ENCODE assay signal across 10 cellular contexts in genomic region chr4:7186081-7186480, GRCh38.
A peak's percentile ranks its signal among the peaks of the same experiment; 100 is the strongest.
DNase-seq lines count a peak whose midpoint lies in the region; ATAC-seq and TF ChIP-seq lines count a peak whose summit lies in the region.
"Had no signal": no experiment of that assay in that cellular context is flagged by ENCODE, and none has a peak within 500 bp of the region (broad histone marks: within the 10 kb centered on the region; RNA-seq: fewer than 3 reads in every experiment).

No MANE protein-coding gene starts in this region.

- TF ChIP-seq CTCF in RWPE2 (IDR thresholded peaks at IDR 0.05; ENCODE audit: poor library complexity, severe bottlenecking), result peak; percentile 38

- no peaks in the 10 kb centered on the region for H3K4me1 ChIP-seq in RWPE2 (ENCODE audit: insufficient read depth, poor library complexity, severe bottlenecking)
- H3K4me1 ChIP-seq: SJSA1 had no signal

- DNase-seq in ACHN (peak; percentile 8), D341Med (ENCODE audit: low spot score) (peak; percentile 80), RWPE2 (ENCODE audit: low spot score) (no peak), islet precursor cell (peak; percentile 60), NCI-H2171 (lab: John Stamatoyannopoulos, UW) (no peak), NCI-H128 (lab: John Stamatoyannopoulos, UW; ENCODE audit: unreplicated experiment) (no peak), NCI-H2107 (lab: John Stamatoyannopoulos, UW) (no peak)
- DNase-seq: hypothalamus had no signal

- no peak overlapping the region for H3K4me3 ChIP-seq in RWPE2 (ENCODE audit: severe bottlenecking)
- H3K4me3 ChIP-seq: SJSA1 had no signal

- H3K9me3 ChIP-seq in RWPE2 (ENCODE audit: severe bottlenecking), result no peaks in the 10 kb centered on the region
- H3K9me3 ChIP-seq: SJSA1 had no signal

- peaks cover 14% of the 10 kb centered on the region for H3K27me3 ChIP-seq in RWPE2 (ENCODE audit: insufficient read depth, poor library complexity, severe bottlenecking)
- H3K27me3 ChIP-seq: SJSA1 had no signal

- ATAC-seq in RWPE2 (ENCODE audit: low read depth) (peak; percentile 41; the same call in 1 of the 3 replicates), GM19395 (IDR thresholded peaks at IDR 0.05; ENCODE audit: unreplicated experiment) (no peak)

- in situ Hi-C loops in ACHN (cut with HindIII; ENCODE audit: low pct_ligation_motif_present, low pct_unique_long_range_greater_than_20kb, low sequenced_read_pairs), result no loop called here

- H3K27ac ChIP-seq in RWPE2 (ENCODE audit: poor library complexity, severe bottlenecking), result no peak overlapping the region
- H3K27ac ChIP-seq: SJSA1 had no signal

- H3K36me3 ChIP-seq in RWPE2 (ENCODE audit: low read depth), result no peaks in the 10 kb centered on the region
- H3K36me3 ChIP-seq: SJSA1 had no signal

Comparison
In these comparisons a context has a peak if more than half of its experiments do, and no peak if none do; other contexts are left out.
1. DNase-seq: peak in ACHN (single experiment), D341Med (single experiment) and islet precursor cell (single experiment); none in RWPE2 (single experiment), NCI-H2171 (single experiment), NCI-H128 (single experiment) and NCI-H2107 (single experiment).